14 cellular contexts compared by ENCODE assay signal in the genomic region with DNA sequence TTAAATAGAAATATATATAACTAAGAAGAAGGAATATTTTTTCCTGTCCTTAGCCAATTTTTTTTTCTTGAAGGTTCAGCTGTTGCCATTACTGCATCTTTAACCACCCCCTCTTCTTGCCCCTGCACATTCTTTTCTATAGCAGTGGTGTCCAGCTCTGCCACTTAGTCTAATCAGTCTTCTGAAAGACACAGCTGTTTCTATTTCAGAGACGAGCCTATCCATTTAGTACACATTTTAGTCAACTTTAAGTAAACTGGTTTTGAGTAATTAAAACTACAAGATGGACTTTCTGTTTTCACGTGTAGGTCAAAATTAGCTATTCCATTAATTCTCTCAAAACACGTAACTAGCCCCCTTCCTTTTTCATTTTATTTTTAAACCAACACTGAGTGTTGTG. TPM values are rescaled to one million over a fixed set of nuclear protein-coding genes. Genes with fewer than 3 reads are reported as not detected.
DNase-seq lines count a peak whose midpoint lies in the region; ATAC-seq lines count a peak whose summit lies in the region.
"Had no signal": no experiment of that assay in that cellular context is flagged by ENCODE, and none has a peak within 500 bp of the region (broad histone marks: within the 10 kb centered on the region; RNA-seq: fewer than 3 reads in every experiment).

No MANE protein-coding gene starts in this region.

- no peak overlapping the region for H3K27ac Mint-ChIP-seq in activated CD4-positive, alpha-beta T cell treated with anti-CD3 and anti-CD28 coated beads, Interleukin-2, amount 10 ng/mL, durations not matched to agents 24 days and 14 days
- H3K27ac Mint-ChIP-seq: activated T-helper 1 cell treated with anti-CD3 and anti-CD28 coated beads, Interleukin-12 subunit alpha, Interleukin-12 subunit beta, Interleukin-2, Interleukin-4 antibody, amounts not matched to agents 30 ng/mL and 10 ng/mL and 1 ng/mL, durations not matched to agents 14 hours and 24 hours and 36 hours had no signal

- H3K4me3 Mint-ChIP-seq in activated CD4-positive, alpha-beta T cell treated with anti-CD3 and anti-CD28 coated beads, Interleukin-2, amount 10 ng/mL, durations not matched to agents 24 days and 14 days = no peak overlapping the region
- H3K4me3 Mint-ChIP-seq: activated T-helper 1 cell treated with anti-CD3 and anti-CD28 coated beads, Interleukin-12 subunit alpha, Interleukin-12 subunit beta, Interleukin-2, Interleukin-4 antibody, amounts not matched to agents 30 ng/mL and 10 ng/mL and 1 ng/mL, durations not matched to agents 14 hours and 24 hours and 36 hours; central memory CD8-positive, alpha-beta T cell had no signal

- H3K9me3 Mint-ChIP-seq in activated CD4-positive, alpha-beta T cell treated with anti-CD3 and anti-CD28 coated beads, Interleukin-2, amount 10 ng/mL, durations not matched to agents 24 days and 14 days = peaks cover 10% of the 10 kb centered on the region

- H3K4me1 Mint-ChIP-seq in activated CD4-positive, alpha-beta T cell treated with anti-CD3 and anti-CD28 coated beads, Interleukin-2, amount 10 ng/mL, durations not matched to agents 24 days and 14 days = peaks cover 12% of the 10 kb centered on the region

- DNase-seq in myocyte (ENCODE audit: low read depth) (peak; percentile 70), NCI-H345 (lab: John Stamatoyannopoulos, UW) (no peak), NCI-H1436 (lab: John Stamatoyannopoulos, UW) (no peak)
- DNase-seq in activated CD4-positive, alpha-beta T cell treated with anti-CD3 and anti-CD28 coated beads for 4 hours = no peak
- no peak for DNase-seq in activated CD4-positive, alpha-beta T cell treated with anti-CD3 and anti-CD28 coated beads, Interleukin-2, amount 10 ng/mL, durations not matched to agents 24 days and 14 days
- DNase-seq: DMS53, NCI-H1105, right cardiac atrium, T1000 had no signal

- H3K27me3 Mint-ChIP-seq in activated CD4-positive, alpha-beta T cell treated with anti-CD3 and anti-CD28 coated beads, Interleukin-2, amount 10 ng/mL, durations not matched to agents 24 days and 14 days = no peaks in the 10 kb centered on the region
- H3K27me3 Mint-ChIP-seq: central memory CD8-positive, alpha-beta T cell had no signal

- intact Hi-C loops in activated CD4-positive, alpha-beta T cell treated with anti-CD3 and anti-CD28 coated beads, Interleukin-2, amount 10 ng/mL, durations not matched to agents 24 days and 14 days (cut with micrococcal nuclease) = no loop called here

- ATAC-seq in GM18870 (IDR thresholded peaks at IDR 0.05; ENCODE audit: unreplicated experiment) (peak; percentile 66), GM21528 (IDR thresholded peaks at IDR 0.05; ENCODE audit: low FRiP score, unreplicated experiment) (peak; percentile 75), HG03135 (IDR thresholded peaks at IDR 0.05; ENCODE audit: unreplicated experiment) (peak; percentile 54)
- ATAC-seq: right cardiac atrium had no signal

- H3K36me3 Mint-ChIP-seq in activated CD4-positive, alpha-beta T cell treated with anti-CD3 and anti-CD28 coated beads, Interleukin-2, amount 10 ng/mL, durations not matched to agents 24 days and 14 days (ENCODE audit: low read depth) = peaks cover 28% of the 10 kb centered on the region

RNA-seq across cellular contexts. Expression of a gene that starts 21.0 kb away (rescaled TPM):
- total RNA-seq in myocyte = 11.8 and 24.7 TPM in 2 replicates
- polyA plus RNA-seq in myocyte (2012) = 6.9 TPM
- 19.6 and 20.7 TPM in 2 replicates for total RNA-seq in activated CD4-positive, alpha-beta T cell treated with anti-CD3 and anti-CD28 coated beads, Interleukin-2, amount 10 ng/mL, durations not matched to agents 24 days and 14 days
